In genomic region chr1:109776911-109777310, GRCh38 we compare ENCODE assay signal across 1 cellular context.
A peak's percentile ranks its signal among the peaks of the same experiment; 100 is the strongest.
TF ChIP-seq lines count a peak whose summit lies in the region.

No MANE protein-coding gene starts in this region.

TF ChIP-seq in HepG2, 621 proteins besides CTCF, POLR2A, EP300 and RAD21 (continued from another document and continues in another):
- TF ChIP-seq EZH2 (conservative IDR thresholded peaks at IDR 0.05; ENCODE audit: low read depth, low read length): no peak
- peak; percentile 77; the same call in 1 of the 2 replicates for TF ChIP-seq ZNF124 (CRISPR knock-in tag; IDR thresholded peaks at IDR 0.05)
- no peak for TF ChIP-seq PHF5A (CRISPR knock-in tag; IDR thresholded peaks at IDR 0.05; ENCODE audit: low read depth, unreplicated experiment)
- no peak for TF ChIP-seq DZIP1 (CRISPR knock-in tag; IDR thresholded peaks at IDR 0.05)
- no peak for TF ChIP-seq SYNCRIP (IDR thresholded peaks at IDR 0.05; ENCODE audit: insufficient read depth, low read depth, low read length)
- no peak for TF ChIP-seq ZSCAN30 (CRISPR knock-in tag; IDR thresholded peaks at IDR 0.05)
- TF ChIP-seq TFDP1 (CRISPR knock-in tag; IDR thresholded peaks at IDR 0.05; ENCODE audit: borderline replicate concordance): peak; percentile 17; the same call in 1 of the 2 replicates
- TF ChIP-seq KLF15 (CRISPR knock-in tag; IDR thresholded peaks at IDR 0.05; ENCODE audit: borderline replicate concordance): no peak
- TF ChIP-seq CHD2 (IDR thresholded peaks at IDR 0.05; ENCODE audit: low read depth, low read length): no peak
- TF ChIP-seq ZFP36 (IDR thresholded peaks at IDR 0.05; ENCODE audit: borderline replicate concordance, low read depth, low read length, partially characterized antibody): no peak
- no peak for TF ChIP-seq ZBTB14 (CRISPR knock-in tag; IDR thresholded peaks at IDR 0.05)
- TF ChIP-seq ZNF580 (CRISPR knock-in tag; IDR thresholded peaks at IDR 0.05; ENCODE audit: borderline replicate concordance, low read depth): peak; percentile 65; the same call in 1 of the 2 replicates
- peak; percentile 18; the same call in 1 of the 2 replicates for TF ChIP-seq KDM2A (CRISPR knock-in tag; IDR thresholded peaks at IDR 0.05; ENCODE audit: borderline replicate concordance, low read depth)
- no peak for TF ChIP-seq ZFP62 (CRISPR knock-in tag; IDR thresholded peaks at IDR 0.05)
- peak; percentile 33; the same call in 1 of the 2 replicates for TF ChIP-seq TARDBP (CRISPR knock-in tag; IDR thresholded peaks at IDR 0.05)
- no peak for TF ChIP-seq HIVEP1 (CRISPR knock-in tag; IDR thresholded peaks at IDR 0.05)
- no peak for TF ChIP-seq ZBTB1 (CRISPR knock-in tag; IDR thresholded peaks at IDR 0.05; ENCODE audit: borderline replicate concordance)
- TF ChIP-seq ZNF318 (CRISPR knock-in tag; IDR thresholded peaks at IDR 0.05): no peak
- no peak for TF ChIP-seq CSRNP2 (CRISPR knock-in tag; conservative IDR thresholded peaks at IDR 0.05; ENCODE audit: low read depth)
- no peak for TF ChIP-seq POLR2AphosphoS2 (IDR thresholded peaks at IDR 0.05; ENCODE audit: low read depth, low read length)
- TF ChIP-seq RELA (CRISPR knock-in tag; IDR thresholded peaks at IDR 0.05): no peak
- peak; percentile 40 for TF ChIP-seq XRCC5 (optimal IDR thresholded peaks at IDR 0.05; ENCODE audit: low read length)
- no peak for TF ChIP-seq ZSCAN25 (CRISPR knock-in tag; IDR thresholded peaks at IDR 0.05)
- TF ChIP-seq PRPF4 (IDR thresholded peaks at IDR 0.05; ENCODE audit: low read depth, low read length, poor library complexity, severe bottlenecking): no peak
- no peak for TF ChIP-seq IRF9 (CRISPR knock-in tag; IDR thresholded peaks at IDR 0.05; ENCODE audit: borderline replicate concordance)
- no peak for TF ChIP-seq TP53 (CRISPR knock-in tag; conservative IDR thresholded peaks at IDR 0.05)
- peak; percentile 48; the same call in 1 of the 2 replicates for TF ChIP-seq ZNF691 (CRISPR knock-in tag; IDR thresholded peaks at IDR 0.05; ENCODE audit: borderline replicate concordance, low read depth)
- TF ChIP-seq ZNF775 (CRISPR knock-in tag; IDR thresholded peaks at IDR 0.05; ENCODE audit: borderline replicate concordance): no peak
- TF ChIP-seq SKI (IDR thresholded peaks at IDR 0.05; ENCODE audit: partially characterized antibody): no peak
- no peak for TF ChIP-seq ZNF24 (IDR thresholded peaks at IDR 0.05)
- no peak for TF ChIP-seq SNAI1 (CRISPR knock-in tag; IDR thresholded peaks at IDR 0.05; ENCODE audit: borderline replicate concordance)
- no peak for TF ChIP-seq ARNT2 (CRISPR knock-in tag; IDR thresholded peaks at IDR 0.05; ENCODE audit: low read depth)
- no peak for TF ChIP-seq LRRFIP1 (CRISPR knock-in tag; conservative IDR thresholded peaks at IDR 0.05)
- TF ChIP-seq ZNF138 (CRISPR knock-in tag; IDR thresholded peaks at IDR 0.05; ENCODE audit: low read depth): no peak
- peak; percentile 16; the same call in 1 of the 2 replicates for TF ChIP-seq ZNF614 (CRISPR knock-in tag; IDR thresholded peaks at IDR 0.05; ENCODE audit: borderline replicate concordance)
- TF ChIP-seq PCBP1 (IDR thresholded peaks at IDR 0.05; ENCODE audit: borderline replicate concordance, low read depth, low read length): no peak
